Comparison of ENCODE assay signal across 15 cellular contexts in genomic region chr3:101279765-101280385, GRCh38.
"Had no signal": no experiment of that assay in that cellular context is flagged by ENCODE, and none has a peak within 500 bp of the region (broad histone marks: within the 10 kb centered on the region; RNA-seq: fewer than 3 reads in every experiment).

No MANE protein-coding gene starts in this region.

- H3K36me3 ChIP-seq: sigmoid colon had no signal

- ATAC-seq: activated T-helper 17 cell treated with anti-CD3 and anti-CD28 coated beads, Interleukin-2, amount 50 U/mL, for 72 hours; left lobe of liver; psoas muscle; T-helper 17 cell had no signal

- H3K4me3 Mint-ChIP-seq: activated naive CD4-positive, alpha-beta T cell treated with anti-CD3 and anti-CD28 coated beads for 36 hours; activated T-helper 17 cell treated with anti-CD3 and anti-CD28 coated beads, Interleukin-2, amount 50 U/mL, for 72 hours; central memory CD8-positive, alpha-beta T cell; memory B cell; stimulated activated naive CD8-positive, alpha-beta T cell treated with anti-CD3 and anti-CD28 coated beads, Interleukin-15, Interleukin-2, amounts not matched to agents 100 ng/mL and 50 ng/mL, for 24 hours; T-helper 17 cell had no signal

- H3K4me3 ChIP-seq: psoas muscle, sigmoid colon, testis had no signal

- H3K27me3 ChIP-seq: sigmoid colon, testis had no signal

- H3K27me3 Mint-ChIP-seq: activated T-helper 17 cell treated with anti-CD3 and anti-CD28 coated beads, Interleukin-2, amount 50 U/mL, for 72 hours; central memory CD8-positive, alpha-beta T cell; memory B cell; stimulated activated naive CD8-positive, alpha-beta T cell treated with anti-CD3 and anti-CD28 coated beads, Interleukin-15, Interleukin-2, amounts not matched to agents 100 ng/mL and 50 ng/mL, for 24 hours; T-helper 17 cell had no signal

- H3K27ac Mint-ChIP-seq: activated naive CD4-positive, alpha-beta T cell treated with anti-CD3 and anti-CD28 coated beads for 36 hours; activated T-helper 17 cell treated with anti-CD3 and anti-CD28 coated beads, Interleukin-2, amount 50 U/mL, for 72 hours; memory B cell; stimulated activated naive CD8-positive, alpha-beta T cell treated with anti-CD3 and anti-CD28 coated beads, Interleukin-15, Interleukin-2, amounts not matched to agents 100 ng/mL and 50 ng/mL, for 24 hours had no signal

- DNase-seq: activated CD4-positive, alpha-beta T cell treated with anti-CD3 and anti-CD28 coated beads, Interleukin-2, amount 50 U/mL, for 1 hour; activated naive CD4-positive, alpha-beta T cell treated with anti-CD3 and anti-CD28 coated beads for 36 hours; activated T-cell treated with anti-CD3 and anti-CD28 coated beads for 4 hours; cortex of kidney; effector memory CD4-positive, alpha-beta T cell; psoas muscle; sigmoid colon; stimulated activated CD4-positive, alpha-beta T cell treated with anti-CD3 and anti-CD28 coated beads, Interleukin-2, amount 100 ng/mL, for 48 hours; T-helper 17 cell; testis had no signal

- H3K4me1 ChIP-seq: psoas muscle, sigmoid colon, testis had no signal

- H3K9me3 Mint-ChIP-seq: activated naive CD4-positive, alpha-beta T cell treated with anti-CD3 and anti-CD28 coated beads for 36 hours; central memory CD8-positive, alpha-beta T cell; memory B cell; stimulated activated naive CD8-positive, alpha-beta T cell treated with anti-CD3 and anti-CD28 coated beads, Interleukin-15, Interleukin-2, amounts not matched to agents 100 ng/mL and 50 ng/mL, for 24 hours had no signal

- H3K4me1 Mint-ChIP-seq: activated T-helper 17 cell treated with anti-CD3 and anti-CD28 coated beads, Interleukin-2, amount 50 U/mL, for 72 hours; central memory CD8-positive, alpha-beta T cell; memory B cell; T-helper 17 cell had no signal

- H3K9me3 ChIP-seq: psoas muscle, sigmoid colon, testis had no signal

- H3K27ac ChIP-seq: psoas muscle, sigmoid colon, testis had no signal
